In the genomic region with DNA sequence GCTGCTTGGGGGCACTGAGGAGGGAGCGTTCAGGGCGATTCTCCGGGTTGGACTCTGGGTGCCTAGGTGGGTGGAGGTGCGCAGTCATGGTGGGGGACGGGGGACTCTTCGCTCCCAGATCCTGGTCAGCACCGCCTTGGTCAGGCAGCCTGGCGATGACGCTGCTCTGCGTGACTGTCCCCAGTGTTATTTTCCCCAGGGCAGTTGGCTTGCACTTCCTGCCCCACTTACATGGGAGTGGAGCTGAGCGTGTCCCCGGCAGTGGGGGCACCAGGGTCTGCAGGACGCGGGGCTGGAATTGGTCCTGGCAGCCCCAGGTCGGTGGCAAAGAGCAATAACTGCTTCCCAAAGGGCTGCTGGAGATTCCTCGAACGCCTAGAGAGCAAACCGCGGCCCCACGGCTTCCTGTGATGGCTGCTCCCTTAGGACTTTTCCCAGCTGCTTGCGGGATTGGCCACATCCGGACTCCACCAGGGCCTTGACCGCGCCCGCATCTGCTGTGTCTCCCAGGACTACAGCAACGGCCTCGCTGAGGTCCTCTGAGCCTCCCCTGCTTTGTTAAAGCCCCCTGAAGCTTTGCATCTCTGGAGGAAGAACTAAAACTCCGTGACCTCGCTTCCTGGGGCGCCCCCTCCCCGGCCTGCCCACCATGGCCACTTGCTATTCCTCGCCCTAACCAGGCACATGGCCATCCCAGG, we compare ENCODE assay signal across 1 cellular context.
TF ChIP-seq lines count a peak whose summit lies in the region.

No MANE protein-coding gene starts in this region.

TF ChIP-seq in H1, 55 proteins besides CTCF, POLR2A, EP300 and RAD21:
- TF ChIP-seq SIX5 (IDR thresholded peaks at IDR 0.05; ENCODE audit: low read depth, low read length) (no peak), MAFK (IDR thresholded peaks at IDR 0.05; ENCODE audit: low read depth, low read length) (no peak), FOSL1 (IDR thresholded peaks at IDR 0.05; ENCODE audit: insufficient read depth, low read depth, low read length) (no peak), SP1 (IDR thresholded peaks at IDR 0.05; ENCODE audit: low read depth, low read length) (no peak), BACH1 (IDR thresholded peaks at IDR 0.05; ENCODE audit: low read length) (no peak), PHF8 (conservative IDR thresholded peaks at IDR 0.05; ENCODE audit: low read depth, low read length) (no peak), NANOG (IDR thresholded peaks at IDR 0.05; ENCODE audit: insufficient read depth, low read depth, low read length, poor library complexity, severe bottlenecking) (no peak), KDM4A (IDR thresholded peaks at IDR 0.05; ENCODE audit: low read depth, low read length, severe bottlenecking) (no peak), SP4 (IDR thresholded peaks at IDR 0.05; ENCODE audit: low read length) (no peak), JUN (IDR thresholded peaks at IDR 0.05; ENCODE audit: low read depth, low read length) (no peak), HDAC2 (IDR thresholded peaks at IDR 0.05; ENCODE audit: borderline replicate concordance in 1 of 2, low read depth in 2 of 2, low read length in 2 of 2) (no peak)
- TF ChIP-seq, protein P1, sequence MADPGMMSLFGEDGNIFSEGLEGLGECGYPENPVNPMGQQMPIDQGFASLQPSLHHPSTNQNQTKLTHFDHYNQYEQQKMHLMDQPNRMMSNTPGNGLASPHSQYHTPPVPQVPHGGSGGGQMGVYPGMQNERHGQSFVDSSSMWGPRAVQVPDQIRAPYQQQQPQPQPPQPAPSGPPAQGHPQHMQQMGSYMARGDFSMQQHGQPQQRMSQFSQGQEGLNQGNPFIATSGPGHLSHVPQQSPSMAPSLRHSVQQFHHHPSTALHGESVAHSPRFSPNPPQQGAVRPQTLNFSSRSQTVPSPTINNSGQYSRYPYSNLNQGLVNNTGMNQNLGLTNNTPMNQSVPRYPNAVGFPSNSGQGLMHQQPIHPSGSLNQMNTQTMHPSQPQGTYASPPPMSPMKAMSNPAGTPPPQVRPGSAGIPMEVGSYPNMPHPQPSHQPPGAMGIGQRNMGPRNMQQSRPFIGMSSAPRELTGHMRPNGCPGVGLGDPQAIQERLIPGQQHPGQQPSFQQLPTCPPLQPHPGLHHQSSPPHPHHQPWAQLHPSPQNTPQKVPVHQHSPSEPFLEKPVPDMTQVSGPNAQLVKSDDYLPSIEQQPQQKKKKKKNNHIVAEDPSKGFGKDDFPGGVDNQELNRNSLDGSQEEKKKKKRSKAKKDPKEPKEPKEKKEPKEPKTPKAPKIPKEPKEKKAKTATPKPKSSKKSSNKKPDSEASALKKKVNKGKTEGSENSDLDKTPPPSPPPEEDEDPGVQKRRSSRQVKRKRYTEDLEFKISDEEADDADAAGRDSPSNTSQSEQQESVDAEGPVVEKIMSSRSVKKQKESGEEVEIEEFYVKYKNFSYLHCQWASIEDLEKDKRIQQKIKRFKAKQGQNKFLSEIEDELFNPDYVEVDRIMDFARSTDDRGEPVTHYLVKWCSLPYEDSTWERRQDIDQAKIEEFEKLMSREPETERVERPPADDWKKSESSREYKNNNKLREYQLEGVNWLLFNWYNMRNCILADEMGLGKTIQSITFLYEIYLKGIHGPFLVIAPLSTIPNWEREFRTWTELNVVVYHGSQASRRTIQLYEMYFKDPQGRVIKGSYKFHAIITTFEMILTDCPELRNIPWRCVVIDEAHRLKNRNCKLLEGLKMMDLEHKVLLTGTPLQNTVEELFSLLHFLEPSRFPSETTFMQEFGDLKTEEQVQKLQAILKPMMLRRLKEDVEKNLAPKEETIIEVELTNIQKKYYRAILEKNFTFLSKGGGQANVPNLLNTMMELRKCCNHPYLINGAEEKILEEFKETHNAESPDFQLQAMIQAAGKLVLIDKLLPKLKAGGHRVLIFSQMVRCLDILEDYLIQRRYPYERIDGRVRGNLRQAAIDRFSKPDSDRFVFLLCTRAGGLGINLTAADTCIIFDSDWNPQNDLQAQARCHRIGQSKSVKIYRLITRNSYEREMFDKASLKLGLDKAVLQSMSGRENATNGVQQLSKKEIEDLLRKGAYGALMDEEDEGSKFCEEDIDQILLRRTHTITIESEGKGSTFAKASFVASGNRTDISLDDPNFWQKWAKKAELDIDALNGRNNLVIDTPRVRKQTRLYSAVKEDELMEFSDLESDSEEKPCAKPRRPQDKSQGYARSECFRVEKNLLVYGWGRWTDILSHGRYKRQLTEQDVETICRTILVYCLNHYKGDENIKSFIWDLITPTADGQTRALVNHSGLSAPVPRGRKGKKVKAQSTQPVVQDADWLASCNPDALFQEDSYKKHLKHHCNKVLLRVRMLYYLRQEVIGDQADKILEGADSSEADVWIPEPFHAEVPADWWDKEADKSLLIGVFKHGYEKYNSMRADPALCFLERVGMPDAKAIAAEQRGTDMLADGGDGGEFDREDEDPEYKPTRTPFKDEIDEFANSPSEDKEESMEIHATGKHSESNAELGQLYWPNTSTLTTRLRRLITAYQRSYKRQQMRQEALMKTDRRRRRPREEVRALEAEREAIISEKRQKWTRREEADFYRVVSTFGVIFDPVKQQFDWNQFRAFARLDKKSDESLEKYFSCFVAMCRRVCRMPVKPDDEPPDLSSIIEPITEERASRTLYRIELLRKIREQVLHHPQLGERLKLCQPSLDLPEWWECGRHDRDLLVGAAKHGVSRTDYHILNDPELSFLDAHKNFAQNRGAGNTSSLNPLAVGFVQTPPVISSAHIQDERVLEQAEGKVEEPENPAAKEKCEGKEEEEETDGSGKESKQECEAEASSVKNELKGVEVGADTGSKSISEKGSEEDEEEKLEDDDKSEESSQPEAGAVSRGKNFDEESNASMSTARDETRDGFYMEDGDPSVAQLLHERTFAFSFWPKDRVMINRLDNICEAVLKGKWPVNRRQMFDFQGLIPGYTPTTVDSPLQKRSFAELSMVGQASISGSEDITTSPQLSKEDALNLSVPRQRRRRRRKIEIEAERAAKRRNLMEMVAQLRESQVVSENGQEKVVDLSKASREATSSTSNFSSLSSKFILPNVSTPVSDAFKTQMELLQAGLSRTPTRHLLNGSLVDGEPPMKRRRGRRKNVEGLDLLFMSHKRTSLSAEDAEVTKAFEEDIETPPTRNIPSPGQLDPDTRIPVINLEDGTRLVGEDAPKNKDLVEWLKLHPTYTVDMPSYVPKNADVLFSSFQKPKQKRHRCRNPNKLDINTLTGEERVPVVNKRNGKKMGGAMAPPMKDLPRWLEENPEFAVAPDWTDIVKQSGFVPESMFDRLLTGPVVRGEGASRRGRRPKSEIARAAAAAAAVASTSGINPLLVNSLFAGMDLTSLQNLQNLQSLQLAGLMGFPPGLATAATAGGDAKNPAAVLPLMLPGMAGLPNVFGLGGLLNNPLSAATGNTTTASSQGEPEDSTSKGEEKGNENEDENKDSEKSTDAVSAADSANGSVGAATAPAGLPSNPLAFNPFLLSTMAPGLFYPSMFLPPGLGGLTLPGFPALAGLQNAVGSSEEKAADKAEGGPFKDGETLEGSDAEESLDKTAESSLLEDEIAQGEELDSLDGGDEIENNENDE (IDR thresholded peaks at IDR 0.05; ENCODE audit: insufficient replicate concordance, low read length): no peak
- TF ChIP-seq, protein P2, sequence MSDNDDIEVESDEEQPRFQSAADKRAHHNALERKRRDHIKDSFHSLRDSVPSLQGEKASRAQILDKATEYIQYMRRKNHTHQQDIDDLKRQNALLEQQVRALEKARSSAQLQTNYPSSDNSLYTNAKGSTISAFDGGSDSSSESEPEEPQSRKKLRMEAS (IDR thresholded peaks at IDR 0.05): no peak
- TF ChIP-seq, protein P3, sequence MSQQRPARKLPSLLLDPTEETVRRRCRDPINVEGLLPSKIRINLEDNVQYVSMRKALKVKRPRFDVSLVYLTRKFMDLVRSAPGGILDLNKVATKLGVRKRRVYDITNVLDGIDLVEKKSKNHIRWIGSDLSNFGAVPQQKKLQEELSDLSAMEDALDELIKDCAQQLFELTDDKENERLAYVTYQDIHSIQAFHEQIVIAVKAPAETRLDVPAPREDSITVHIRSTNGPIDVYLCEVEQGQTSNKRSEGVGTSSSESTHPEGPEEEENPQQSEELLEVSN (IDR thresholded peaks at IDR 0.05): no peak
